In the genomic region with DNA sequence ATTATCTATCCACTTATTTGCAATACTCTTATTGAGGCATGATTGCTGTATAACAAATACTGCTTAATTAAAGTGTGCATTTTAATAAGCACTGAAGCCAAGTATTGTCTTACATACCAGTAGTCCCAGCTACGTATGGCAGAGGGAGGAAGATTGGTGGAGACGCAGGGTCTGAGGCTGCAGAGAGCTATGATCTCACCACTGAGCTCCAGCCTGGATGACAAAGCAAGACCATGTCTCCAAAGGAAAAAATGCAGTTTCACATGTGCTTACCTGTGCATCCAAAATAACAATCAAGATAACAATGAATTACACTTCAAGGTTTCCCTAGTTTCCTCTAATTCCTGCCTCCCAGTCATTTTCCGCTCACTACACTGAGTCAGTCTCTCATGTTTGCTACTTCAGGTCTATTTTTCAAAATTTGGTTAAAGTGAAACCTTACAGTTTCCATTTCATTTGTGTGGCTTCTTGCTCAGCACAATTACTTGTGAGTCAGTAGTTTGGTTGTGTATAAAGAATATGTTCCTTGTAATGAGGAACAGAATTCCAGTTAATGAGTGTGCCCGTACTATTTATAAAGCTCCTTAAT, we compare ENCODE assay signal across 26 cellular contexts.
"Had no signal": no experiment of that assay in that cellular context is flagged by ENCODE, and none has a peak within 500 bp of the region (broad histone marks: within the 10 kb centered on the region; RNA-seq: fewer than 3 reads in every experiment).

No MANE protein-coding gene starts in this region.

- H3K4me1 ChIP-seq: breast epithelium, foreskin keratinocyte, sigmoid colon, thyroid gland, upper lobe of right lung had no signal

- H3K27ac ChIP-seq: breast epithelium, foreskin keratinocyte, sigmoid colon, thyroid gland, upper lobe of right lung had no signal

- H3K4me1 Mint-ChIP-seq: WTC11 had no signal

- H3K36me3 ChIP-seq: breast epithelium, sigmoid colon, thyroid gland, upper lobe of right lung had no signal

- H3K27ac Mint-ChIP-seq: activated CD4-positive, alpha-beta memory T cell treated with anti-CD3 and anti-CD28 coated beads, Interleukin-2, amount 10 ng/mL, durations not matched to agents 7 days and 5 days; activated naive CD8-positive, alpha-beta T cell; activated T-helper 1 cell treated with anti-CD3 and anti-CD28 coated beads, Interleukin-12 subunit alpha, Interleukin-12 subunit beta, Interleukin-2, Interleukin-4 antibody, amounts not matched to agents 30 ng/mL and 10 ng/mL and 1 ng/mL, durations not matched to agents 14 hours and 24 hours and 36 hours; progenitor cell of endocrine pancreas; stimulated activated naive B cell treated with anti-CD40 and anti-IgM and Interleukin-4, amounts not matched to agents 10 μg/mL and 1 μg/mL and 100 μg/mL, for 72 hours; T-helper 1 cell treated with Interleukin-12 subunit alpha and Interleukin-12 subunit beta and Interleukin-4 antibody, amounts not matched to agents 30 μg/mL and 1 μg/mL, for 36 hours; WTC11 had no signal

- H3K9me3 Mint-ChIP-seq: activated T-helper 1 cell treated with anti-CD3 and anti-CD28 coated beads, Interleukin-12 subunit alpha, Interleukin-12 subunit beta, Interleukin-2, Interleukin-4 antibody, amounts not matched to agents 30 ng/mL and 10 ng/mL and 1 ng/mL, durations not matched to agents 14 hours and 24 hours and 36 hours; central memory CD8-positive, alpha-beta T cell had no signal

- H3K27me3 ChIP-seq: breast epithelium, foreskin keratinocyte, thyroid gland, upper lobe of right lung had no signal

- DNase-seq: activated CD4-positive, alpha-beta memory T cell treated with anti-CD3 and anti-CD28 coated beads, Interleukin-2, amount 10 ng/mL, durations not matched to agents 7 days and 5 days; activated CD4-positive, alpha-beta T cell treated with anti-CD3 and anti-CD28 coated beads for 48 hours; activated gamma-delta T cell treated with Interleukin-2 at 50 U/mL for 16 hours; amniotic stem cell; effector memory CD4-positive, alpha-beta T cell; foreskin keratinocyte; kidney; naive thymus-derived CD4-positive, alpha-beta T cell; retina; sigmoid colon; stimulated activated CD4-positive, alpha-beta T cell treated with anti-CD3 and anti-CD28 coated beads, Interleukin-15, amount 100 ng/mL, for 24 hours; stimulated activated naive B cell treated with anti-CD40 and anti-IgM and Interleukin-4, amounts not matched to agents 10 μg/mL and 1 μg/mL and 100 μg/mL, for 72 hours; T1000; thyroid gland; upper lobe of right lung had no signal

- H3K9me3 ChIP-seq: breast epithelium, sigmoid colon, thyroid gland, upper lobe of right lung had no signal

- ATAC-seq: foreskin keratinocyte; left lobe of liver; naive thymus-derived CD4-positive, alpha-beta T cell; stimulated activated naive B cell treated with anti-CD40 and anti-IgM and Interleukin-4, amounts not matched to agents 10 μg/mL and 1 μg/mL and 100 μg/mL, for 72 hours; upper lobe of right lung; WTC11 had no signal

- H3K4me3 Mint-ChIP-seq: activated CD4-positive, alpha-beta memory T cell treated with anti-CD3 and anti-CD28 coated beads, Interleukin-2, amount 10 ng/mL, durations not matched to agents 7 days and 5 days; activated naive CD8-positive, alpha-beta T cell; activated T-helper 1 cell treated with anti-CD3 and anti-CD28 coated beads, Interleukin-12 subunit alpha, Interleukin-12 subunit beta, Interleukin-2, Interleukin-4 antibody, amounts not matched to agents 30 ng/mL and 10 ng/mL and 1 ng/mL, durations not matched to agents 14 hours and 24 hours and 36 hours; central memory CD8-positive, alpha-beta T cell; naive thymus-derived CD4-positive, alpha-beta T cell; stimulated activated naive B cell treated with anti-CD40 and anti-IgM and Interleukin-4, amounts not matched to agents 10 μg/mL and 1 μg/mL and 100 μg/mL, for 72 hours; T-helper 1 cell treated with Interleukin-12 subunit alpha and Interleukin-12 subunit beta and Interleukin-4 antibody, amounts not matched to agents 30 μg/mL and 1 μg/mL, for 36 hours; WTC11 had no signal

- H3K27me3 Mint-ChIP-seq: activated CD4-positive, alpha-beta memory T cell treated with anti-CD3 and anti-CD28 coated beads, Interleukin-2, amount 10 ng/mL, durations not matched to agents 7 days and 5 days; central memory CD8-positive, alpha-beta T cell; progenitor cell of endocrine pancreas had no signal

- H3K4me3 ChIP-seq: breast epithelium, lung, sigmoid colon, smooth muscle cell, thyroid gland, upper lobe of right lung had no signal

- FAIRE-seq: colon, kidney had no signal

- H3K4me2 ChIP-seq: smooth muscle cell had no signal
